ENCODE assay signal across 25 cellular contexts in genomic region chr2:79831919-79832318, GRCh38.
DNase-seq lines count a peak whose midpoint lies in the region; ATAC-seq and TF ChIP-seq lines count a peak whose summit lies in the region.
"Had no signal": no experiment of that assay in that cellular context is flagged by ENCODE, and none has a peak within 500 bp of the region (broad histone marks: within the 10 kb centered on the region; RNA-seq: fewer than 3 reads in every experiment).

No MANE protein-coding gene starts in this region.

- H3K27ac ChIP-seq in HUES64 (ENCODE audit: low read depth, low read length), result peak overlapping the region; percentile 90
- H3K27ac ChIP-seq in caudate nucleus (ENCODE audit: low read depth, low read length), result peak overlapping the region; percentile 85
- H3K27ac ChIP-seq in layer of hippocampus (ENCODE audit: low read depth, low read length), result peak overlapping the region; percentile 54
- H3K27ac ChIP-seq in ovary, result no peak overlapping the region
- H3K27ac ChIP-seq: C4-2B, colonic mucosa, HL-60, left lung, RWPE1, skin epidermis had no signal

- TF ChIP-seq CTCF in ovary (IDR thresholded peaks at IDR 0.05), result no peak

- peaks cover 11% of the 10 kb centered on the region for H3K9me3 Mint-ChIP-seq in stimulated activated effector memory CD8-positive, alpha-beta T cell treated with anti-CD3 and anti-CD28 coated beads, Interleukin-12 subunit alpha, Interleukin-12 subunit beta, amount 100 ng/mL, for 72 hours

- H3K4me3 ChIP-seq in HUES64 (ENCODE audit: low read length) (no peak overlapping the region), ovary (no peak overlapping the region)
- H3K4me3 ChIP-seq: colonic mucosa, left lung, skin epidermis had no signal

- H3K27ac Mint-ChIP-seq in stimulated activated effector memory CD8-positive, alpha-beta T cell treated with anti-CD3 and anti-CD28 coated beads, Interleukin-12 subunit alpha, Interleukin-12 subunit beta, amount 100 ng/mL, for 72 hours, result no peak overlapping the region
- H3K27ac Mint-ChIP-seq: IgD-negative memory B cell had no signal

- TF ChIP-seq POLR2A in ovary (IDR thresholded peaks at IDR 0.05), result no peak

- DNase-seq in caudate nucleus (lab: John Stamatoyannopoulos, UW), result peak in 3 of 61 donors; percentile 2 to 7 (median 3)
- peak; percentile 74 for DNase-seq in superior temporal gyrus (ENCODE audit: extremely low spot score)
- no peak for DNase-seq in stimulated activated effector memory CD8-positive, alpha-beta T cell treated with anti-CD3 and anti-CD28 coated beads, Interleukin-12 subunit alpha, Interleukin-12 subunit beta, amount 100 ng/mL, for 72 hours (ENCODE audit: low spot score in 2 of 2)
- DNase-seq in ovary, result no peak
- DNase-seq: activated CD4-positive, alpha-beta T cell treated with anti-CD3 and anti-CD28 coated beads, Interleukin-2, amount 50 U/mL, for 48 hours; activated naive CD4-positive, alpha-beta T cell treated with Interleukin-2 at 50 U/mL for 16 hours; Caco-2; colonic mucosa; foreskin fibroblast; GDM1; left lung; NCI-H2171 treated with DMSO at 0.1 percent for 48 hours; stimulated activated CD8-positive, alpha-beta memory T cell treated with anti-CD3 and anti-CD28 coated beads, Interleukin-4, amount 100 ng/mL, for 48 hours; T-helper 1 cell; trophoblast cell had no signal

- H3K36me3 ChIP-seq in HUES64 (ENCODE audit: insufficient read depth, low read length) (no peaks in the 10 kb centered on the region), ovary (no peaks in the 10 kb centered on the region)
- H3K36me3 ChIP-seq: colonic mucosa, left lung had no signal

- no peak for ATAC-seq in stimulated activated effector memory CD8-positive, alpha-beta T cell treated with anti-CD3 and anti-CD28 coated beads, Interleukin-12 subunit alpha, Interleukin-12 subunit beta, amount 100 ng/mL, for 72 hours
- ATAC-seq in GM18498 (IDR thresholded peaks at IDR 0.05; ENCODE audit: unreplicated experiment), result no peak
- ATAC-seq: activated CD4-positive, CD25-positive, alpha-beta regulatory T cell treated with anti-CD3 and anti-CD28 coated beads, Interleukin-2, amount 50 U/mL, for 24 hours; esophagus mucosa; left lung had no signal

- H3K4me3 Mint-ChIP-seq in stimulated activated effector memory CD8-positive, alpha-beta T cell treated with anti-CD3 and anti-CD28 coated beads, Interleukin-12 subunit alpha, Interleukin-12 subunit beta, amount 100 ng/mL, for 72 hours, result no peak overlapping the region
- H3K4me3 Mint-ChIP-seq: IgD-negative memory B cell had no signal

- H3K4me1 Mint-ChIP-seq in stimulated activated effector memory CD8-positive, alpha-beta T cell treated with anti-CD3 and anti-CD28 coated beads, Interleukin-12 subunit alpha, Interleukin-12 subunit beta, amount 100 ng/mL, for 72 hours, result no peaks in the 10 kb centered on the region
- H3K4me1 Mint-ChIP-seq: IgD-negative memory B cell had no signal

- WGBS in HUES64, result 92% methylated on average over 2 of the region's 3 CpGs
- 19 to 25% (median 21%) methylated on average over 3 of the region's 3 CpGs for WGBS in ovary, 3 donors

- H3K9ac ChIP-seq in HUES64 (ENCODE audit: low read depth, low read length), result peak overlapping the region; percentile 52

- no peak for TF ChIP-seq EP300 in ovary (IDR thresholded peaks at IDR 0.05)

- no peaks in the 10 kb centered on the region for H3K36me3 Mint-ChIP-seq in stimulated activated effector memory CD8-positive, alpha-beta T cell treated with anti-CD3 and anti-CD28 coated beads, Interleukin-12 subunit alpha, Interleukin-12 subunit beta, amount 100 ng/mL, for 72 hours
- H3K36me3 Mint-ChIP-seq: IgD-negative memory B cell had no signal

- H3K4me1 ChIP-seq in HUES64 (ENCODE audit: insufficient read depth, low read length) (peaks cover 50% of the 10 kb centered on the region), ovary (ENCODE audit: insufficient read depth) (no peaks in the 10 kb centered on the region)
- H3K4me1 ChIP-seq: Caco-2, colonic mucosa, left lung had no signal

- H3K9me3 ChIP-seq in HUES64 (ENCODE audit: insufficient read depth, low read depth, low read length) (no peaks in the 10 kb centered on the region), ovary (no peaks in the 10 kb centered on the region)
- H3K9me3 ChIP-seq: Caco-2, colonic mucosa, left lung had no signal

- intact Hi-C loops in ovary (cut with DNase I), result no loop called here

- H3K27me3 ChIP-seq in HUES64 (ENCODE audit: insufficient read depth, low read length), result no peaks in the 10 kb centered on the region
- H3K27me3 ChIP-seq in layer of hippocampus (ENCODE audit: control insufficient read depth, insufficient read depth, low read length), result no peaks in the 10 kb centered on the region
- H3K27me3 ChIP-seq in ovary, result no peaks in the 10 kb centered on the region
- H3K27me3 ChIP-seq: colonic mucosa, left lung had no signal

Comparison
In these comparisons a context has a peak if more than half of its experiments do, and no peak if none do; other contexts are left out.
1. H3K27ac ChIP-seq: peak in HUES64 (single experiment), caudate nucleus (single experiment) and layer of hippocampus (single experiment); none in ovary (0 of 2).